ENCODE assay signal across 11 cellular contexts in the genomic region with DNA sequence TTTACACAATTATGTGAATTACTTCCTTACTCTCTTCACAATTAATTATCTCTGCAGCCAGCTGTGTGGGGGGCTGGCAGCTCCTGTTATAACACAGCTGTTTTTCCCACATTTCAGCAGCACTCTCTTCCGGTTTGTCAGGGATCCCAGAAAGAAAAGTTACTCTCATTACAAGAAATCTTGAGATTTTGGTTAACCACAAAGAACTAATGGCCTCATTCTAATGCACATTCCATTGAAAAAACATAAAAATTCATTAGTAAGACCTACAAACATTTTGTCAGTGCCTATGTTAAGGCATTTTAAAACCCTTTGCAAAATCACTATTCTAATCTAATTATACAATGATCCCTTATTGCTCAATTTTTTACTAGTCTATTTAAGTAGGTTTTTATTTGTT.
A peak's percentile ranks its signal among the peaks of the same experiment; 100 is the strongest.
DNase-seq lines count a peak whose midpoint lies in the region; TF ChIP-seq lines count a peak whose summit lies in the region.
"Had no signal": no experiment of that assay in that cellular context is flagged by ENCODE, and none has a peak within 500 bp of the region (broad histone marks: within the 10 kb centered on the region; RNA-seq: fewer than 3 reads in every experiment).

No MANE protein-coding gene starts in this region.

- no peak overlapping the region for H4K8ac ChIP-seq in trophoblast cell (ENCODE audit: low read depth, low read length)

- H3K4me3 Mint-ChIP-seq in glutamatergic neuron (ENCODE audit: unreplicated experiment): no peak overlapping the region
- H3K4me3 Mint-ChIP-seq: stimulated activated naive CD8-positive, alpha-beta T cell treated with anti-CD3 and anti-CD28 coated beads, Interleukin-15, amount 100 ng/mL, for 72 hours had no signal

- H3K36me3 ChIP-seq in GM23248 (ENCODE audit: low read depth): no peaks in the 10 kb centered on the region
- H3K36me3 ChIP-seq in SK-N-MC (ENCODE audit: insufficient read depth, low read length): no peaks in the 10 kb centered on the region
- H3K36me3 ChIP-seq in skeletal muscle satellite cell (ENCODE audit: insufficient read depth, low read length): no peaks in the 10 kb centered on the region
- H3K36me3 ChIP-seq in Karpas-422 (ENCODE audit: insufficient read depth, low read length): no peaks in the 10 kb centered on the region
- no peaks in the 10 kb centered on the region for H3K36me3 ChIP-seq in trophoblast cell (ENCODE audit: control insufficient read depth in 1 of 2, insufficient read depth in 2 of 2, low read length in 2 of 2)
- H3K36me3 ChIP-seq: right atrium auricular region had no signal

- H3K23ac ChIP-seq in trophoblast cell (ENCODE audit: low read length): no peak overlapping the region

- H2AFZ ChIP-seq in GM23248 (no peak overlapping the region), Karpas-422 (ENCODE audit: low read length) (no peak overlapping the region), trophoblast cell (ENCODE audit: insufficient read depth, low read length, poor library complexity) (no peak overlapping the region)

- no peaks in the 10 kb centered on the region for H4K20me1 ChIP-seq in GM23248 (ENCODE audit: insufficient read depth)
- H4K20me1 ChIP-seq in Karpas-422 (ENCODE audit: insufficient read depth, low read depth, low read length): peaks cover 11% of the 10 kb centered on the region; the same call in 1 of the 2 replicates

- H3K18ac ChIP-seq in trophoblast cell (ENCODE audit: low read length): no peak overlapping the region

- H3K27ac Mint-ChIP-seq in glutamatergic neuron (ENCODE audit: unreplicated experiment): no peak overlapping the region
- H3K27ac Mint-ChIP-seq: stimulated activated naive CD8-positive, alpha-beta T cell treated with anti-CD3 and anti-CD28 coated beads, Interleukin-15, amount 100 ng/mL, for 72 hours had no signal

- H3K27ac ChIP-seq in GM23248 (no peak overlapping the region), SK-N-MC (no peak overlapping the region), Karpas-422 (ENCODE audit: low read length) (no peak overlapping the region), trophoblast cell (ENCODE audit: low read depth, low read length) (no peak overlapping the region)
- H3K27ac ChIP-seq: right atrium auricular region had no signal

- H3K4ac ChIP-seq in trophoblast cell (ENCODE audit: low read depth, low read length): no peak overlapping the region

- H4K12ac ChIP-seq in trophoblast cell (ENCODE audit: low read depth, low read length): no peak overlapping the region

- peak; percentile 48 for DNase-seq in GM23248
- DNase-seq in SK-N-MC (ENCODE audit: low read depth, low spot score): peak; percentile 97
- peak; percentile 70 for DNase-seq in fibroblast of mammary gland (ENCODE audit: low read depth)
- no peak for DNase-seq in Karpas-422
- DNase-seq in trophoblast cell: no peak
- DNase-seq in glutamatergic neuron: no peak
- DNase-seq: Caco-2; NCI-H2171 treated with DMSO at 0.1 percent for 48 hours; stimulated activated naive CD8-positive, alpha-beta T cell treated with anti-CD3 and anti-CD28 coated beads, Interleukin-15, amount 100 ng/mL, for 72 hours had no signal

- H3K27me3 Mint-ChIP-seq in glutamatergic neuron (ENCODE audit: unreplicated experiment): peaks cover 6% of the 10 kb centered on the region
- H3K27me3 Mint-ChIP-seq: stimulated activated naive CD8-positive, alpha-beta T cell treated with anti-CD3 and anti-CD28 coated beads, Interleukin-15, amount 100 ng/mL, for 72 hours had no signal

- no peak overlapping the region for H4K91ac ChIP-seq in trophoblast cell (ENCODE audit: low read depth, low read length)

- no peak for TF ChIP-seq CTCF in fibroblast of mammary gland (conservative IDR thresholded peaks at IDR 0.05; ENCODE audit: control insufficient read depth, insufficient read depth, low read depth, low read length)
- TF ChIP-seq CTCF in glutamatergic neuron (IDR thresholded peaks at IDR 0.05; ENCODE audit: partially characterized antibody, unreplicated experiment): no peak

- H3K4me3 ChIP-seq in GM23248 (no peak overlapping the region), SK-N-MC (peak overlapping the region; percentile 22; the same call in 1 of the 2 replicates), fibroblast of mammary gland (ENCODE audit: control insufficient read depth, low read depth, low read length) (no peak overlapping the region), skeletal muscle satellite cell (ENCODE audit: low read length) (no peak overlapping the region), Karpas-422 (ENCODE audit: low read length) (no peak overlapping the region), trophoblast cell (ENCODE audit: low read depth, low read length) (no peak overlapping the region)
- H3K4me3 ChIP-seq: right atrium auricular region had no signal

- in situ Hi-C loops in GM23248 (cut with MboI): no loop called here

- H2BK12ac ChIP-seq in trophoblast cell (ENCODE audit: low read length): no peak overlapping the region

- H3K14ac ChIP-seq in trophoblast cell (ENCODE audit: low read length): no peak overlapping the region

- H3K4me1 ChIP-seq in GM23248 (ENCODE audit: insufficient read depth) (peaks cover 3% of the 10 kb centered on the region; the same call in 1 of the 2 replicates), skeletal muscle satellite cell (ENCODE audit: control insufficient read depth, insufficient read depth, low read length) (peaks cover 38% of the 10 kb centered on the region), Karpas-422 (ENCODE audit: low read length) (no peaks in the 10 kb centered on the region), trophoblast cell (ENCODE audit: control insufficient read depth in 1 of 2, insufficient read depth in 2 of 2, low read length in 2 of 2) (no peaks in the 10 kb centered on the region)
- H3K4me1 ChIP-seq: Caco-2, right atrium auricular region had no signal

- H3F3A ChIP-seq in GM23248 (ENCODE audit: insufficient read depth): no peaks in the 10 kb centered on the region; the same call in 1 of the 2 replicates

- H3K36me3 Mint-ChIP-seq in glutamatergic neuron (ENCODE audit: unreplicated experiment): no peaks in the 10 kb centered on the region

- no peak overlapping the region for H2AK5ac ChIP-seq in trophoblast cell (ENCODE audit: low read length)

- H2BK5ac ChIP-seq in trophoblast cell (ENCODE audit: low read depth, low read length, poor library complexity): no peak overlapping the region

- H3K27me3 ChIP-seq in GM23248 (replicated peaks; ENCODE audit: insufficient read depth) (peaks cover 81% of the 10 kb centered on the region), skeletal muscle satellite cell (ENCODE audit: control insufficient read depth, insufficient read depth, low read length) (no peaks in the 10 kb centered on the region), Karpas-422 (ENCODE audit: low read length) (no peaks in the 10 kb centered on the region), trophoblast cell (ENCODE audit: insufficient read depth, low read length) (no peaks in the 10 kb centered on the region)
- H3K27me3 ChIP-seq: right atrium auricular region had no signal

- H3K9ac ChIP-seq in GM23248: no peak overlapping the region
- H3K9ac ChIP-seq in SK-N-MC (ENCODE audit: insufficient read length): no peak overlapping the region
- peak overlapping the region; percentile 37 for H3K9ac ChIP-seq in skeletal muscle satellite cell (ENCODE audit: low read depth, low read length)
- no peak overlapping the region for H3K9ac ChIP-seq in Karpas-422 (ENCODE audit: low read length)
- H3K9ac ChIP-seq in trophoblast cell (ENCODE audit: low read length): no peak overlapping the region

- WGBS in GM23248 (ENCODE audit: low coverage in 1 of 2, low lambda C conversion rate in 2 of 2, missing lambda C conversion rate in 2 of 2), 2 experiments: 0% methylated on average over 1 of the region's 1 CpG
- no CpG with 5 or more reads among the region's 1 CpG for WGBS in trophoblast cell (ENCODE audit: extremely low coverage, insufficient coverage, insufficient read length)

- no peaks in the 10 kb centered on the region for H3K79me1 ChIP-seq in trophoblast cell (ENCODE audit: low read length)

- peaks cover 38% of the 10 kb centered on the region for H3K4me1 Mint-ChIP-seq in glutamatergic neuron (ENCODE audit: low read depth, unreplicated experiment)
- H3K4me1 Mint-ChIP-seq: stimulated activated naive CD8-positive, alpha-beta T cell treated with anti-CD3 and anti-CD28 coated beads, Interleukin-15, amount 100 ng/mL, for 72 hours had no signal

- H3K4me2 ChIP-seq in GM23248 (ENCODE audit: unreplicated experiment): no peak overlapping the region
- H3K4me2 ChIP-seq in skeletal muscle satellite cell (ENCODE audit: low read length): peak overlapping the region; percentile 22
- H3K4me2 ChIP-seq in Karpas-422 (ENCODE audit: low read depth, low read length, poor library complexity, severe bottlenecking): no peak overlapping the region
- no peak overlapping the region for H3K4me2 ChIP-seq in trophoblast cell (ENCODE audit: low read length)

- H3K9me3 ChIP-seq in GM23248 (ENCODE audit: low read depth): no peaks in the 10 kb centered on the region
- no peaks in the 10 kb centered on the region for H3K9me3 ChIP-seq in SK-N-MC (ENCODE audit: low read depth, low read length)
- H3K9me3 ChIP-seq in skeletal muscle satellite cell (replicated peaks; ENCODE audit: low read length): no peaks in the 10 kb centered on the region
- no peaks in the 10 kb centered on the region for H3K9me3 ChIP-seq in Karpas-422 (ENCODE audit: low read length)
- H3K9me3 ChIP-seq in trophoblast cell (ENCODE audit: insufficient read depth, low read depth, low read length): no peaks in the 10 kb centered on the region
- H3K9me3 ChIP-seq: Caco-2, right atrium auricular region had no signal

- peaks cover 6% of the 10 kb centered on the region for H3K9me3 Mint-ChIP-seq in glutamatergic neuron (ENCODE audit: unreplicated experiment)
- H3K9me3 Mint-ChIP-seq: stimulated activated naive CD8-positive, alpha-beta T cell treated with anti-CD3 and anti-CD28 coated beads, Interleukin-15, amount 100 ng/mL, for 72 hours had no signal

- no peak overlapping the region for H2BK120ac ChIP-seq in trophoblast cell (ENCODE audit: insufficient read depth, low read length, poor library complexity)

- H3K79me2 ChIP-seq in GM23248 (ENCODE audit: insufficient read depth) (no peaks in the 10 kb centered on the region), Karpas-422 (ENCODE audit: low read length) (no peaks in the 10 kb centered on the region), trophoblast cell (ENCODE audit: control insufficient read depth, insufficient read depth, low read length, poor library complexity) (no peaks in the 10 kb centered on the region)

- no peaks in the 10 kb centered on the region for H3K9me2 ChIP-seq in GM23248 (ENCODE audit: insufficient read depth)
- H3K9me2 ChIP-seq in Karpas-422 (replicated peaks; ENCODE audit: insufficient read depth, low read length): no peaks in the 10 kb centered on the region

Comparison
In these comparisons a context has a peak if more than half of its experiments do, and no peak if none do; other contexts are left out.
1. DNase-seq: peak in GM23248 (single experiment), SK-N-MC (single experiment) and fibroblast of mammary gland (single experiment); none in Karpas-422 (single experiment), trophoblast cell (0 of 2) and glutamatergic neuron (single experiment).